In the genomic region with DNA sequence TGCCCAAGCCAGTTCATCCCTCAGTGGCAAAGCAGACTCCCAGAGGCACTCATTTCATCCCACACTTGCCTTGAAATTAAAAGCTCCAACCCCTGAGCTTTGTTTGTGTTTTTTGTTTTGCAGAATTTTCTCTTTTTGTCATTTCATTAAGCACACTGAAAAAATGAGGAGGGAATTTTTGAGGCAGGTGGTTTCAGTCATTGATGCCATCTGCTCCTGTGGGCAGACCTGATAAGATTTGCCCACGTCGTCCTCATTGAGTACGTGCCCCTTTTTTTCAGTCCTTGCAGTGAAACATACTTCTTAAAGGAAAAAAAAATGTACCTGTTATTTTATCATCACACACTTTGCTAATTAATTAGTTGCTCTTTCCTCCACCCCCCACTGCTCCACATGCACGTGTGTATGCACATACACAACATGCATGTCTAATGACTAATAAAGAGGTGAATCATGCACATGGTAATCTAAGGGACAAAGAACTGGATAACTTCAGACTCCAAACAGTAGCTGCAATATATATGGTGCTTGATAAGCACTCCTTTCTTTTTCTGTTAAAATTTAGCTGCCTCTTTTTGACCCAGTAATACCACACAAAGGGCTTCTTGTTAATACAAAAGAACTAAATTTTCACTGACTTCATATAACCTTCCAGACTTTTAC, we compare ENCODE assay signal across 17 cellular contexts.
DNase-seq lines count a peak whose midpoint lies in the region; ATAC-seq and TF ChIP-seq lines count a peak whose summit lies in the region.
"Had no signal": no experiment of that assay in that cellular context is flagged by ENCODE, and none has a peak within 500 bp of the region (broad histone marks: within the 10 kb centered on the region; RNA-seq: fewer than 3 reads in every experiment).

No MANE protein-coding gene starts in this region.

- H3K36me3 ChIP-seq in breast epithelium: no peaks in the 10 kb centered on the region
- H3K36me3 ChIP-seq: ovary, uterus had no signal

- DNase-seq in MCF 10A (ENCODE audit: unreplicated experiment): peak; percentile 14
- no peak for DNase-seq in breast epithelium (ENCODE audit: low spot score in 2 of 2)
- DNase-seq in amniotic epithelial cell (ENCODE audit: low read depth): peak; percentile 62
- DNase-seq in foreskin melanocyte: peak; percentile 63
- DNase-seq in HuH-7 (ENCODE audit: low spot score): no peak
- no peak for DNase-seq in activated naive CD8-positive, alpha-beta T cell treated with anti-CD3 and anti-CD28 coated beads, Interleukin-2, amount 50 U/mL, for 24 hours
- no peak for DNase-seq in stimulated activated effector memory CD8-positive, alpha-beta T cell treated with anti-CD3 and anti-CD28 coated beads, Interleukin-12 subunit alpha, Interleukin-12 subunit beta, amount 100 ng/mL, for 72 hours (ENCODE audit: low spot score in 2 of 2)
- DNase-seq: activated CD4-positive, alpha-beta T cell treated with anti-CD3 and anti-CD28 coated beads for 4 hours; cerebellar nuclear complex; effector CD4-positive, alpha-beta T cell; esophagus squamous epithelium; H9; NCI-H187; ovary; SW 1271; uterus had no signal

- no peaks in the 10 kb centered on the region for H3K9me3 Mint-ChIP-seq in MCF 10A (ENCODE audit: unreplicated experiment)
- no peaks in the 10 kb centered on the region for H3K9me3 Mint-ChIP-seq in activated naive CD8-positive, alpha-beta T cell treated with anti-CD3 and anti-CD28 coated beads, Interleukin-2, amount 50 U/mL, for 24 hours
- H3K9me3 Mint-ChIP-seq in stimulated activated effector memory CD8-positive, alpha-beta T cell treated with anti-CD3 and anti-CD28 coated beads, Interleukin-12 subunit alpha, Interleukin-12 subunit beta, amount 100 ng/mL, for 72 hours: no peaks in the 10 kb centered on the region
- H3K9me3 Mint-ChIP-seq: H9 had no signal

- H3K4me1 ChIP-seq in breast epithelium: no peaks in the 10 kb centered on the region
- H3K4me1 ChIP-seq: uterus had no signal

- H3K4me3 ChIP-seq in breast epithelium: no peak overlapping the region
- H3K4me3 ChIP-seq: esophagus squamous epithelium, ovary, uterus had no signal

- no peak for TF ChIP-seq POLR2A in breast epithelium (IDR thresholded peaks at IDR 0.05)

- H3K4me1 Mint-ChIP-seq in MCF 10A (ENCODE audit: insufficient read depth, unreplicated experiment): peaks cover 5% of the 10 kb centered on the region
- no peaks in the 10 kb centered on the region for H3K4me1 Mint-ChIP-seq in activated naive CD8-positive, alpha-beta T cell treated with anti-CD3 and anti-CD28 coated beads, Interleukin-2, amount 50 U/mL, for 24 hours
- H3K4me1 Mint-ChIP-seq in stimulated activated effector memory CD8-positive, alpha-beta T cell treated with anti-CD3 and anti-CD28 coated beads, Interleukin-12 subunit alpha, Interleukin-12 subunit beta, amount 100 ng/mL, for 72 hours: no peaks in the 10 kb centered on the region

- H3K9me3 ChIP-seq in breast epithelium: no peaks in the 10 kb centered on the region
- H3K9me3 ChIP-seq: esophagus squamous epithelium, ovary, uterus had no signal

- intact Hi-C loops in MCF 10A (cut with micrococcal nuclease): no loop called here
- intact Hi-C loops in breast epithelium (cut with DNase I; ENCODE audit: low total_unique reads): no loop called here

- POLR2A ChIA-PET in MCF 10A (lab: Yijun Ruan, JAX): interaction anchor here (1.1 to 1.6 kb wide), 3 partner anchors 46 to 157 kb away, joined by 3 to 5 read pairs (median 4); no protein-coding TSS in a partner anchor

- no peaks in the 10 kb centered on the region for H3K27me3 ChIP-seq in breast epithelium
- H3K27me3 ChIP-seq: esophagus squamous epithelium, ovary, uterus had no signal

- no peaks in the 10 kb centered on the region for H3K27me3 Mint-ChIP-seq in MCF 10A (ENCODE audit: insufficient read depth, unreplicated experiment)
- H3K27me3 Mint-ChIP-seq in activated naive CD8-positive, alpha-beta T cell treated with anti-CD3 and anti-CD28 coated beads, Interleukin-2, amount 50 U/mL, for 24 hours: no peaks in the 10 kb centered on the region

- no peak for ATAC-seq in HG03342 (IDR thresholded peaks at IDR 0.05; ENCODE audit: unreplicated experiment)
- ATAC-seq in activated naive CD8-positive, alpha-beta T cell treated with anti-CD3 and anti-CD28 coated beads, Interleukin-2, amount 50 U/mL, for 24 hours: no peak
- ATAC-seq in stimulated activated effector memory CD8-positive, alpha-beta T cell treated with anti-CD3 and anti-CD28 coated beads, Interleukin-12 subunit alpha, Interleukin-12 subunit beta, amount 100 ng/mL, for 72 hours: no peak

- no peak overlapping the region for H3K4me3 Mint-ChIP-seq in MCF 10A (ENCODE audit: unreplicated experiment)
- no peak overlapping the region for H3K4me3 Mint-ChIP-seq in activated naive CD8-positive, alpha-beta T cell treated with anti-CD3 and anti-CD28 coated beads, Interleukin-2, amount 50 U/mL, for 24 hours
- H3K4me3 Mint-ChIP-seq in stimulated activated effector memory CD8-positive, alpha-beta T cell treated with anti-CD3 and anti-CD28 coated beads, Interleukin-12 subunit alpha, Interleukin-12 subunit beta, amount 100 ng/mL, for 72 hours: no peak overlapping the region
- H3K4me3 Mint-ChIP-seq: H9 had no signal

- H3K36me3 Mint-ChIP-seq in MCF 10A (ENCODE audit: insufficient read depth, unreplicated experiment): peaks cover 70% of the 10 kb centered on the region
- H3K36me3 Mint-ChIP-seq in activated naive CD8-positive, alpha-beta T cell treated with anti-CD3 and anti-CD28 coated beads, Interleukin-2, amount 50 U/mL, for 24 hours (ENCODE audit: low read depth): peaks cover 11% of the 10 kb centered on the region
- H3K36me3 Mint-ChIP-seq in stimulated activated effector memory CD8-positive, alpha-beta T cell treated with anti-CD3 and anti-CD28 coated beads, Interleukin-12 subunit alpha, Interleukin-12 subunit beta, amount 100 ng/mL, for 72 hours: peaks cover 50% of the 10 kb centered on the region

- no TSS peak for BruUV-seq in MCF 10A (replicated peaks; lab: Mats Ljungman, UMichigan)

- CTCF ChIA-PET in MCF 10A (lab: Yijun Ruan, JAX): interaction anchor here (0.6 kb wide), 1 partner anchor 1278 kb away, joined by 3 read pairs; no protein-coding TSS in a partner anchor

- no peak overlapping the region for H3K27ac ChIP-seq in breast epithelium
- H3K27ac ChIP-seq: esophagus squamous epithelium, ovary, uterus had no signal

- H3K27ac Mint-ChIP-seq in MCF 10A (ENCODE audit: low read depth, unreplicated experiment): no peak overlapping the region
- H3K27ac Mint-ChIP-seq in activated naive CD8-positive, alpha-beta T cell treated with anti-CD3 and anti-CD28 coated beads, Interleukin-2, amount 50 U/mL, for 24 hours: no peak overlapping the region
- no peak overlapping the region for H3K27ac Mint-ChIP-seq in stimulated activated effector memory CD8-positive, alpha-beta T cell treated with anti-CD3 and anti-CD28 coated beads, Interleukin-12 subunit alpha, Interleukin-12 subunit beta, amount 100 ng/mL, for 72 hours

- TF ChIP-seq CTCF in MCF 10A (IDR thresholded peaks at IDR 0.05; ENCODE audit: unreplicated experiment) (no peak), breast epithelium (IDR thresholded peaks at IDR 0.05) (no peak)

Comparison
In these comparisons a context has a peak if more than half of its experiments do, and no peak if none do; other contexts are left out.
1. DNase-seq: peak in MCF 10A (single experiment), amniotic epithelial cell (single experiment) and foreskin melanocyte (single experiment); none in breast epithelium (0 of 2), HuH-7 (single experiment), activated naive CD8-positive, alpha-beta T cell treated with anti-CD3 and anti-CD28 coated beads, Interleukin-2, amount 50 U/mL, for 24 hours (single experiment) and stimulated activated effector memory CD8-positive, alpha-beta T cell treated with anti-CD3 and anti-CD28 coated beads, Interleukin-12 subunit alpha, Interleukin-12 subunit beta, amount 100 ng/mL, for 72 hours (0 of 2).